ENCODE assay signal across 5 cellular contexts in the genomic region with DNA sequence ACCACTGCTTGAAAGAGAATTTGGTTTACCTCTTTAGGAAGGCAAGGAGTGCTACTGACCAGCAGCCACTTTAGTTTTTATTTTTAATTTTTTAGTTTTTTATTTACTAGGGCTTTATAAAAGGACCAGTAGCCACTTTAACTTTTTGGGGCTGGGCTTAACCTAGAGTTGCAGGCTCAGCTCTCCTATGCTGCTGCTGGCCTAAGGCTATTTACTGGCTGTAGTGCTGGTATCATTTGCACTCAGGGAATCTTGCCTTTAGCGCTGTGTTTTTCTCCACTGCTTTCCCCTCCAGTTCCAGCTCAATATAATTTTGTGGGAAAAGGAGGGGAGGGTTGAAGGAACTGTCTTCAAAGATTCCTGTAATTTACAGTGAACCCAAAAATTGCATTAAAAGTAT.
"Had no signal": no experiment of that assay in that cellular context is flagged by ENCODE, and none has a peak within 500 bp of the region (broad histone marks: within the 10 kb centered on the region; RNA-seq: fewer than 3 reads in every experiment).

No MANE protein-coding gene starts in this region.

- DNase-seq: HFFc6, IMR-90, KG1 had no signal

- ATAC-seq: GM23338, K562 had no signal

- H3K4me3 Mint-ChIP-seq: GM23338, HFFc6 had no signal

- H3K27ac Mint-ChIP-seq: GM23338, HFFc6 had no signal
